Comparison of ENCODE assay signal across 18 cellular contexts in the genomic region with DNA sequence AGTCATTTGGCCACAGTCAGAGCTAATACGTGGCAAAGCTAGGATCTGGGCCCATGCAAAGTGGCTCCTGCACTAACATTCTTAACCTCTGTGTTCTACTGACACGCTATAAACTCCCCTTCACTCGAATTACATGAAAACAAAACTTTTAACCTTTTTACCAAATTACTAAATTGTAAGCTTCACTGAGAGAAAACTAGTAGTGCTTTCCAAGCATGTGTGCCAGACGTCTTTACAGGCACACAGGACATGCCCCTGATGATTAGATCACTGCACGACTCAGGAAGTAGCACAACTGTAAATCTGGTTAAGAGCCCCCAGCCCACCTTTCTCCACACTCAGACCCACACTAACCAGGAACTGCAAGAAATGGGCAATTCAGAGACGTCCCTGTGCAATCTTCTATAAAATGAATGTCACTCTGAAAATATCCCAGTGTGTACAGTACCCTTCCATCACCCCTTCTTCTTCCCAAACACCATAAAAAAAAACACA. TPM values are rescaled to one million over a fixed set of nuclear protein-coding genes. Genes with fewer than 3 reads are reported as not detected.
A peak's percentile ranks its signal among the peaks of the same experiment; 100 is the strongest.
DNase-seq lines count a peak whose midpoint lies in the region; ATAC-seq and TF ChIP-seq lines count a peak whose summit lies in the region.
"Had no signal": no experiment of that assay in that cellular context is flagged by ENCODE, and none has a peak within 500 bp of the region (broad histone marks: within the 10 kb centered on the region; RNA-seq: fewer than 3 reads in every experiment).

No MANE protein-coding gene starts in this region.

- peak overlapping the region; percentile 68 for H3K27ac Mint-ChIP-seq in glutamatergic neuron (ENCODE audit: unreplicated experiment)
- H3K27ac Mint-ChIP-seq: activated CD4-positive, alpha-beta T cell treated with anti-CD3 and anti-CD28 coated beads, Interleukin-2, amount 10 ng/mL, durations not matched to agents 7 days and 5 days had no signal

- H3K79me2 ChIP-seq in GM23248 (ENCODE audit: insufficient read depth), result peaks cover 100% of the 10 kb centered on the region

- no peak for TF ChIP-seq CTCF in glutamatergic neuron (IDR thresholded peaks at IDR 0.05; ENCODE audit: partially characterized antibody, unreplicated experiment)
- TF ChIP-seq CTCF in neutrophil (IDR thresholded peaks at IDR 0.05), result no peak

- H3K4me1 ChIP-seq in GM23248 (ENCODE audit: insufficient read depth) (peaks cover 24% of the 10 kb centered on the region; the same call in 1 of the 2 replicates), neutrophil (ENCODE audit: control insufficient read depth in 1 of 2, insufficient read depth in 1 of 2, low read depth in 1 of 2, low read length in 1 of 2) (peaks cover 18 to 36% of the 10 kb centered on the region in 2 experiments)

- H3K36me3 ChIP-seq in GM23248 (ENCODE audit: low read depth) (no peaks in the 10 kb centered on the region), SK-N-MC (ENCODE audit: insufficient read depth, low read length) (no peaks in the 10 kb centered on the region), neutrophil (no peaks in the 10 kb centered on the region)
- H3K36me3 ChIP-seq: ascending aorta, pancreas, Peyer's patch, suprapubic skin had no signal

- H2AFZ ChIP-seq in GM23248, result peak overlapping the region; percentile 46

- no peak overlapping the region for H3K9ac ChIP-seq in GM23248
- peak overlapping the region; percentile 48 for H3K9ac ChIP-seq in SK-N-MC (ENCODE audit: insufficient read length)

- peaks cover 37% of the 10 kb centered on the region for H3K4me1 Mint-ChIP-seq in glutamatergic neuron (ENCODE audit: low read depth, unreplicated experiment)

- H3K36me3 Mint-ChIP-seq in glutamatergic neuron (ENCODE audit: unreplicated experiment), result no peaks in the 10 kb centered on the region

- H3K9me2 ChIP-seq in GM23248 (ENCODE audit: insufficient read depth), result no peaks in the 10 kb centered on the region

- ATAC-seq in GM18505 (IDR thresholded peaks at IDR 0.05; ENCODE audit: unreplicated experiment), result no peak
- ATAC-seq: HCT116, left colon had no signal

- H3K4me3 Mint-ChIP-seq in glutamatergic neuron (ENCODE audit: unreplicated experiment), result peak overlapping the region; percentile 7
- H3K4me3 Mint-ChIP-seq: activated CD4-positive, alpha-beta T cell treated with anti-CD3 and anti-CD28 coated beads, Interleukin-2, amount 10 ng/mL, durations not matched to agents 7 days and 5 days had no signal

- no peak overlapping the region for H3K4me2 ChIP-seq in GM23248 (ENCODE audit: unreplicated experiment)

- in situ Hi-C loops in GM23248 (cut with MboI), result no loop called here

- peaks cover 3% of the 10 kb centered on the region for H3K9me3 Mint-ChIP-seq in glutamatergic neuron (ENCODE audit: unreplicated experiment)
- H3K9me3 Mint-ChIP-seq: activated CD4-positive, alpha-beta T cell treated with anti-CD3 and anti-CD28 coated beads, Interleukin-2, amount 10 ng/mL, durations not matched to agents 7 days and 5 days had no signal

- H3K4me3 ChIP-seq in GM23248 (no peak overlapping the region), SK-N-MC (peak overlapping the region; percentile 74), neutrophil (ENCODE audit: low read depth in 1 of 2, low read length in 1 of 2) (no peak overlapping the region)
- H3K4me3 ChIP-seq: ascending aorta, pancreas, Peyer's patch, suprapubic skin had no signal

- no peak for TF ChIP-seq POLR2A in GM18505 (IDR thresholded peaks at IDR 0.05; ENCODE audit: borderline replicate concordance, extremely low read depth, insufficient read depth, insufficient read length)

- H3K27ac ChIP-seq in GM23248 (no peak overlapping the region), SK-N-MC (peak overlapping the region; percentile 92), neutrophil (peak overlapping the region; percentile 63)
- H3K27ac ChIP-seq: ascending aorta, pancreas, Peyer's patch, suprapubic skin had no signal

- peak; percentile 23 for DNase-seq in GM23248
- no peak for DNase-seq in SK-N-MC (ENCODE audit: low read depth, low spot score)
- no peak for DNase-seq in glutamatergic neuron
- DNase-seq in NCI-H2029 (lab: John Stamatoyannopoulos, UW), result no peak
- DNase-seq in stimulated activated CD4-positive, alpha-beta T cell treated with anti-CD3 and anti-CD28 coated beads, Interleukin-15, amount 100 ng/mL, for 24 hours, result no peak
- no peak for DNase-seq in cerebellar cortex (ENCODE audit: low spot score)
- DNase-seq: activated CD4-positive, alpha-beta T cell treated with anti-CD3 and anti-CD28 coated beads, Interleukin-2, amount 10 ng/mL, durations not matched to agents 7 days and 5 days; foreskin melanocyte; left colon; NCI-H1417 treated with DMSO at 0.1 percent for 48 hours; pancreas; Peyer's patch; stimulated activated CD4-positive, alpha-beta T cell treated with anti-CD3 and anti-CD28 coated beads, Interleukin-2, amount 100 ng/mL, for 48 hours had no signal

- WGBS in GM23248 (ENCODE audit: low coverage in 1 of 2, low lambda C conversion rate in 2 of 2, missing lambda C conversion rate in 2 of 2), 2 experiments, result 28 to 35% methylated on average over 6 of the region's 6 CpGs

- H3K27me3 ChIP-seq in GM23248 (replicated peaks; ENCODE audit: insufficient read depth), result no peaks in the 10 kb centered on the region
- H3K27me3 ChIP-seq in neutrophil, result no peaks in the 10 kb centered on the region
- H3K27me3 ChIP-seq: ascending aorta, pancreas, Peyer's patch, suprapubic skin had no signal

- H4K20me1 ChIP-seq in GM23248 (ENCODE audit: insufficient read depth), result no peaks in the 10 kb centered on the region; the same call in 1 of the 2 replicates

- H3F3A ChIP-seq in GM23248 (ENCODE audit: insufficient read depth), result 0 out of 2 replicates have a peak, but pooled peaks cover 5% of the 10 kb centered on the region

- H3K9me3 ChIP-seq in GM23248 (ENCODE audit: low read depth), result no peaks in the 10 kb centered on the region
- H3K9me3 ChIP-seq in SK-N-MC (ENCODE audit: low read depth, low read length), result no peaks in the 10 kb centered on the region
- H3K9me3 ChIP-seq in neutrophil, result no peaks in the 10 kb centered on the region
- H3K9me3 ChIP-seq: ascending aorta, pancreas, Peyer's patch, suprapubic skin had no signal

- no peaks in the 10 kb centered on the region for H3K27me3 Mint-ChIP-seq in glutamatergic neuron (ENCODE audit: unreplicated experiment)
- H3K27me3 Mint-ChIP-seq: activated CD4-positive, alpha-beta T cell treated with anti-CD3 and anti-CD28 coated beads, Interleukin-2, amount 10 ng/mL, durations not matched to agents 7 days and 5 days had no signal

RNA-seq across cellular contexts. Expression of a gene that starts 16.1 kb away (rescaled TPM):
- total RNA-seq in GM23248 (2014; rRNA removed; shearing (Covaris generic)), result 11.2 and 11.8 TPM in 2 replicates
- 17.0 and 22.3 TPM in 2 replicates for polyA plus RNA-seq in GM23248 (2016; fragmentation: Nextera tagmentation; extraction: Ambion mirVana)
- total RNA-seq in glutamatergic neuron (ENCODE audit: unreplicated experiment), result 71.1 TPM
